In genomic region chr4:112015960-112016359, GRCh38 we compare ENCODE assay signal across 6 cellular contexts.
"Had no signal": no experiment of that assay in that cellular context is flagged by ENCODE, and none has a peak within 500 bp of the region (broad histone marks: within the 10 kb centered on the region; RNA-seq: fewer than 3 reads in every experiment).

No MANE protein-coding gene starts in this region.

- H3K4me3 ChIP-seq: K562 had no signal

- H3K27ac ChIP-seq: HL-60, KMS-11 had no signal

- DNase-seq: IMR-90, KBM-7, KG1 had no signal
